In the genomic region with DNA sequence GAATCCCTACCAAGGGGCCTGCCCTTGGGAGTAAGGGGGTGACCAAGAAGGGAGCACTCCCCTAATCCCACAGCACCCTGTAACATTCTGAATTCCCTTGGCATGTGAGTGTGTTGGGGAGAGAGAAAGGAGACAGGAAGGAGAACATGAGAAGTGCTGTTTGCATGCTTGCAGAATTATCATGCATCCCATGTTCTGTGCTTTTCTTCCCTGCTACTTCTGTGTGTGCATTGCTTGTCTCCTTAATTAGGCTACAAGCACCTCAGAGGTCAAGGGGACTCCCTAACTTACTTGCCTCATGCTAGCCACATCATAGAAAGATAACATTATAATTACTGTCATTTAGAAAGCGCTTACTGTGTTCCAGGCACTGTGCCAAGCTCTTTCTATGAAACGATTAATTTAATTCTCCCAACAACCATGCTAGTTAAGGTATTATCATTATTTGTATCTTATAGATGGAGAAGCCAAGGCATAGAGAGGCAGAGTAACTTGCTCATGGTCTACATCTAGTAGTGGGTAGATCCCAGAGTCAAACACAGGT, we compare ENCODE assay signal across 27 cellular contexts. TPM values are rescaled to one million over a fixed set of nuclear protein-coding genes. Genes with fewer than 3 reads are reported as not detected.
A peak's percentile ranks its signal among the peaks of the same experiment; 100 is the strongest.
DNase-seq lines count a peak whose midpoint lies in the region; ATAC-seq, FAIRE-seq and TF ChIP-seq lines count a peak whose summit lies in the region.
"Had no signal": no experiment of that assay in that cellular context is flagged by ENCODE, and none has a peak within 500 bp of the region (broad histone marks: within the 10 kb centered on the region; RNA-seq: fewer than 3 reads in every experiment).

No MANE protein-coding gene starts in this region.

- no peak for TF ChIP-seq POLR2A in esophagus muscularis mucosa (IDR thresholded peaks at IDR 0.05; ENCODE audit: low read depth)
- TF ChIP-seq POLR2A in H54 (IDR thresholded peaks at IDR 0.05; ENCODE audit: low read depth, low read length) = no peak

- FAIRE-seq in H54 (lab: Jason Lieb, UNC) = no peak

- H3K27ac ChIP-seq in A673 (ENCODE audit: low read depth, low read length, poor library complexity, severe bottlenecking) (peak overlapping the region; percentile 41), esophagus muscularis mucosa (replicated peaks in 1 of 4) (no peak overlapping the region), tibial artery (no peak overlapping the region)
- H3K27ac ChIP-seq: BLaER1 treated with 17β-estradiol and CSF1 and Interleukin-3, amounts not matched to agents 10 nM and 100 nM; GM23248; hepatocyte; lower lobe of right lung; prostate gland had no signal

- BruUV-seq in A673 (replicated peaks; lab: Mats Ljungman, UMichigan) = no TSS peak

- TF ChIP-seq EP300 in esophagus muscularis mucosa (IDR thresholded peaks at IDR 0.05) = no peak

- intact Hi-C loops in A673 (cut with micrococcal nuclease; ENCODE audit: unreplicated experiment) = no loop called here
- intact Hi-C loops in esophagus muscularis mucosa (cut with DNase I) = no loop called here
- intact Hi-C loops in tibial artery (cut with DNase I; ENCODE audit: low total_unique reads) = no loop called here

- H3K4me3 ChIP-seq in A673 (ENCODE audit: low read depth, low read length, poor library complexity, severe bottlenecking) = no peak overlapping the region
- H3K4me3 ChIP-seq in esophagus muscularis mucosa = no peak overlapping the region
- no peak overlapping the region for H3K4me3 ChIP-seq in tibial artery
- H3K4me3 ChIP-seq: BLaER1 treated with 17β-estradiol and CSF1 and Interleukin-3, amounts not matched to agents 10 nM and 100 nM; GM23248; hepatocyte; lower lobe of right lung; prostate gland; transverse colon had no signal

- no peaks in the 10 kb centered on the region for H3K36me3 ChIP-seq in A673 (ENCODE audit: insufficient read depth, low read length, poor library complexity, severe bottlenecking)
- H3K36me3 ChIP-seq in esophagus muscularis mucosa = no peaks in the 10 kb centered on the region
- H3K36me3 ChIP-seq in tibial artery = no peaks in the 10 kb centered on the region
- H3K36me3 ChIP-seq: BLaER1 treated with 17β-estradiol and CSF1 and Interleukin-3, amounts not matched to agents 10 nM and 100 nM; lower lobe of right lung; prostate gland; transverse colon had no signal

- 53% methylated on average over 2 of the region's 2 CpGs for WGBS in esophagus muscularis mucosa

- CTCF ChIA-PET in A673 (lab: Charles Lee) = interaction anchor here (0.7 kb wide), 1 partner anchor 14 kb away, joined by 4 read pairs; no protein-coding TSS in a partner anchor

- no peak for ATAC-seq in GM21447 (IDR thresholded peaks at IDR 0.05; ENCODE audit: unreplicated experiment)
- ATAC-seq: activated CD8-positive, alpha-beta T cell treated with anti-CD3 and anti-CD28 coated beads for 36 hours; lower lobe of right lung; naive thymus-derived CD8-positive, alpha-beta T cell; SK-N-SH treated with all-trans-retinoic acid at 6 μM for 48 hours had no signal

- H3K4me1 ChIP-seq in A673 (ENCODE audit: insufficient read depth, low read length, poor library complexity, severe bottlenecking) (peaks cover 37% of the 10 kb centered on the region), esophagus muscularis mucosa (peaks cover 6 to 14% (median 11%) of the 10 kb centered on the region in 4 donors), tibial artery (peaks cover 0 to 15% (median 7%) of the 10 kb centered on the region in 4 donors)
- H3K4me1 ChIP-seq: BLaER1 treated with 17β-estradiol and CSF1 and Interleukin-3, amounts not matched to agents 10 nM and 100 nM; Caco-2; lower lobe of right lung; prostate gland had no signal

- DNase-seq in A673 (ENCODE audit: low spot score) = no peak
- DNase-seq in D341Med (ENCODE audit: low spot score) = peak; percentile 43
- peak; percentile 88 for DNase-seq in NCI-H69 (lab: John Stamatoyannopoulos, UW)
- peak; percentile 82 for DNase-seq in esophagus muscularis mucosa (ENCODE audit: extremely low spot score)
- no peak for DNase-seq in H54 (ENCODE audit: insufficient read length, low spot score)
- no peak for DNase-seq in tibial artery
- DNase-seq: activated CD4-positive, CD25-positive, alpha-beta regulatory T cell treated with anti-CD3 and anti-CD28 coated beads, Interleukin-2, amount 50 U/mL, for 72 hours; activated CD8-positive, alpha-beta memory T cell treated with anti-CD3 and anti-CD28 coated beads, Interleukin-2, amount 50 U/mL, for 48 hours; activated CD8-positive, alpha-beta T cell treated with anti-CD3 and anti-CD28 coated beads for 36 hours; activated naive CD4-positive, alpha-beta T cell treated with Interleukin-2 at 50 U/mL for 16 hours; Caco-2; DND-41; GM23248; lower lobe of right lung; naive thymus-derived CD8-positive, alpha-beta T cell; NCI-H2029; occipital lobe; OCI-M1; stimulated activated CD4-positive, alpha-beta T cell treated with anti-CD3 and anti-CD28 coated beads, Interleukin-4, amount 100 ng/mL, for 24 hours; T-helper 2 cell; transverse colon had no signal

- POLR2A ChIA-PET in A673 (lab: Charles Lee; ENCODE audit: low non-redundant PET) = no interaction called here

- H3K9me3 ChIP-seq in A673 (ENCODE audit: low read depth, low read length, poor library complexity, severe bottlenecking) = no peaks in the 10 kb centered on the region
- no peaks in the 10 kb centered on the region for H3K9me3 ChIP-seq in esophagus muscularis mucosa
- no peaks in the 10 kb centered on the region for H3K9me3 ChIP-seq in tibial artery
- H3K9me3 ChIP-seq: Caco-2, lower lobe of right lung, prostate gland, transverse colon had no signal

- no peaks in the 10 kb centered on the region for H3K27me3 ChIP-seq in A673 (replicated peaks; ENCODE audit: insufficient read depth, low read depth, low read length, poor library complexity)
- no peaks in the 10 kb centered on the region for H3K27me3 ChIP-seq in esophagus muscularis mucosa
- H3K27me3 ChIP-seq in tibial artery = no peaks in the 10 kb centered on the region
- H3K27me3 ChIP-seq: BLaER1 treated with 17β-estradiol and CSF1 and Interleukin-3, amounts not matched to agents 10 nM and 100 nM; hepatocyte; transverse colon had no signal

- TF ChIP-seq CTCF in A673 (conservative IDR thresholded peaks at IDR 0.05; ENCODE audit: low read depth, low read length) = no peak
- TF ChIP-seq CTCF in esophagus muscularis mucosa (IDR thresholded peaks at IDR 0.05) = no peak
- no peak for TF ChIP-seq CTCF in tibial artery (IDR thresholded peaks at IDR 0.05)

RNA-seq across cellular contexts. Expression of a gene that starts 11.1 kb away (rescaled TPM):
- total RNA-seq in A673 (2021) (24.7 and 28.0 TPM in 2 replicates), esophagus muscularis mucosa (1 to 10 TPM in 3 of 4 donors, under 1 TPM in 1; 0.99 to 9.0 (median 4.0) TPM)
- total RNA-seq: GM23248; naive thymus-derived CD8-positive, alpha-beta T cell had no signal

RNA-seq across cellular contexts. Expression of a gene that starts 56.9 kb away (rescaled TPM):
- total RNA-seq in A673 (2021) = 3.4 and 3.7 TPM in 2 replicates
- 1 to 10 TPM; 1.2 to 6.7 (median 5.9) TPM for total RNA-seq in esophagus muscularis mucosa
- total RNA-seq: activated CD8-positive, alpha-beta T cell treated with anti-CD3 and anti-CD28 coated beads for 36 hours; activated T-helper 1 cell treated with anti-CD3 and anti-CD28 coated beads, Interleukin-12 subunit alpha, Interleukin-12 subunit beta, Interleukin-2, Interleukin-4 antibody, amounts not matched to agents 30 ng/mL and 10 ng/mL and 1 ng/mL, durations not matched to agents 14 hours and 24 hours and 36 hours had no signal

Comparison
In these comparisons a context has a peak if more than half of its experiments do, and no peak if none do; other contexts are left out.
1. DNase-seq: peak in D341Med (single experiment), NCI-H69 (single experiment) and esophagus muscularis mucosa (single experiment); none in A673 (single experiment), H54 (single experiment) and tibial artery (0 of 2).